In genomic region chr19:16070366-16070990, GRCh38 we compare ENCODE assay signal across 2 cellular contexts.
TF ChIP-seq lines count a peak whose summit lies in the region.

No MANE protein-coding gene starts in this region.

TF ChIP-seq in K562, 482 proteins besides CTCF, POLR2A, EP300 and RAD21 (continued from another document and continues in another):
- 0 out of 2 replicates have a peak, but pooled peaks have one; percentile 39 for TF ChIP-seq TEAD4 (IDR thresholded peaks at IDR 0.05; ENCODE audit: low read length)
- no peak for TF ChIP-seq TEAD4 (CRISPR knock-in tag; IDR thresholded peaks at IDR 0.05; ENCODE audit: borderline replicate concordance)
- no peak for TF ChIP-seq ESRRA (IDR thresholded peaks at IDR 0.05; ENCODE audit: borderline replicate concordance, low read depth)
- no peak for TF ChIP-seq ZNF174 (CRISPR knock-in tag; IDR thresholded peaks at IDR 0.05)
- peak; percentile 72 for TF ChIP-seq NFIC (IDR thresholded peaks at IDR 0.05)
- TF ChIP-seq, protein P1, sequence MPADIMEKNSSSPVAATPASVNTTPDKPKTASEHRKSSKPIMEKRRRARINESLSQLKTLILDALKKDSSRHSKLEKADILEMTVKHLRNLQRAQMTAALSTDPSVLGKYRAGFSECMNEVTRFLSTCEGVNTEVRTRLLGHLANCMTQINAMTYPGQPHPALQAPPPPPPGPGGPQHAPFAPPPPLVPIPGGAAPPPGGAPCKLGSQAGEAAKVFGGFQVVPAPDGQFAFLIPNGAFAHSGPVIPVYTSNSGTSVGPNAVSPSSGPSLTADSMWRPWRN (IDR thresholded peaks at IDR 0.05; ENCODE audit: low read depth): no peak
- no peak for TF ChIP-seq CHD2 (IDR thresholded peaks at IDR 0.05; ENCODE audit: low read depth, low read length)
- no peak for TF ChIP-seq ZNF311 (CRISPR knock-in tag; IDR thresholded peaks at IDR 0.05)
- no peak for TF ChIP-seq ZNF445 (CRISPR knock-in tag; IDR thresholded peaks at IDR 0.05; ENCODE audit: low read depth)
- 0 out of 2 replicates have a peak, but pooled peaks have one; percentile 8 for TF ChIP-seq JUN (IDR thresholded peaks at IDR 0.05; ENCODE audit: borderline replicate concordance, low read depth, low read length)
- TF ChIP-seq JUN (CRISPR knock-in tag; IDR thresholded peaks at IDR 0.05; ENCODE audit: borderline replicate concordance): no peak
- TF ChIP-seq L3MBTL2 (IDR thresholded peaks at IDR 0.05): no peak
- TF ChIP-seq CBFA2T3 (IDR thresholded peaks at IDR 0.05): peak; percentile 75
- no peak for TF ChIP-seq NRF1 (conservative IDR thresholded peaks at IDR 0.05 in 1 of 2, IDR thresholded peaks at IDR 0.05 in 1 of 2)
- no peak for TF ChIP-seq CAMTA2 (CRISPR knock-in tag; conservative IDR thresholded peaks at IDR 0.05)
- TF ChIP-seq ZBTB33 (CRISPR knock-in tag; IDR thresholded peaks at IDR 0.05): no peak
- no peak for TF ChIP-seq NUFIP1 (IDR thresholded peaks at IDR 0.05; ENCODE audit: partially characterized antibody)
- TF ChIP-seq, protein P2, sequence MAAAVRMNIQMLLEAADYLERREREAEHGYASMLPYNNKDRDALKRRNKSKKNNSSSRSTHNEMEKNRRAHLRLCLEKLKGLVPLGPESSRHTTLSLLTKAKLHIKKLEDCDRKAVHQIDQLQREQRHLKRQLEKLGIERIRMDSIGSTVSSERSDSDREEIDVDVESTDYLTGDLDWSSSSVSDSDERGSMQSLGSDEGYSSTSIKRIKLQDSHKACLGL (CRISPR knock-in tag; IDR thresholded peaks at IDR 0.05; ENCODE audit: borderline replicate concordance, poor library complexity, severe bottlenecking): no peak
- TF ChIP-seq HNRNPLL (IDR thresholded peaks at IDR 0.05; ENCODE audit: low read depth, low read length, poor library complexity, severe bottlenecking): no peak
- no peak for TF ChIP-seq ZBTB12 (CRISPR knock-in tag; IDR thresholded peaks at IDR 0.05)
- TF ChIP-seq, protein P3, sequence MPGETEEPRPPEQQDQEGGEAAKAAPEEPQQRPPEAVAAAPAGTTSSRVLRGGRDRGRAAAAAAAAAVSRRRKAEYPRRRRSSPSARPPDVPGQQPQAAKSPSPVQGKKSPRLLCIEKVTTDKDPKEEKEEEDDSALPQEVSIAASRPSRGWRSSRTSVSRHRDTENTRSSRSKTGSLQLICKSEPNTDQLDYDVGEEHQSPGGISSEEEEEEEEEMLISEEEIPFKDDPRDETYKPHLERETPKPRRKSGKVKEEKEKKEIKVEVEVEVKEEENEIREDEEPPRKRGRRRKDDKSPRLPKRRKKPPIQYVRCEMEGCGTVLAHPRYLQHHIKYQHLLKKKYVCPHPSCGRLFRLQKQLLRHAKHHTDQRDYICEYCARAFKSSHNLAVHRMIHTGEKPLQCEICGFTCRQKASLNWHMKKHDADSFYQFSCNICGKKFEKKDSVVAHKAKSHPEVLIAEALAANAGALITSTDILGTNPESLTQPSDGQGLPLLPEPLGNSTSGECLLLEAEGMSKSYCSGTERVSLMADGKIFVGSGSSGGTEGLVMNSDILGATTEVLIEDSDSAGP (CRISPR knock-in tag; IDR thresholded peaks at IDR 0.05): no peak
- TF ChIP-seq BACH1 (tag; IDR thresholded peaks at IDR 0.05): no peak
- peak; percentile 39; the same call in 1 of the 2 replicates for TF ChIP-seq ZNF589 (CRISPR knock-in tag; IDR thresholded peaks at IDR 0.05; ENCODE audit: low read depth)
- TF ChIP-seq, protein P4, sequence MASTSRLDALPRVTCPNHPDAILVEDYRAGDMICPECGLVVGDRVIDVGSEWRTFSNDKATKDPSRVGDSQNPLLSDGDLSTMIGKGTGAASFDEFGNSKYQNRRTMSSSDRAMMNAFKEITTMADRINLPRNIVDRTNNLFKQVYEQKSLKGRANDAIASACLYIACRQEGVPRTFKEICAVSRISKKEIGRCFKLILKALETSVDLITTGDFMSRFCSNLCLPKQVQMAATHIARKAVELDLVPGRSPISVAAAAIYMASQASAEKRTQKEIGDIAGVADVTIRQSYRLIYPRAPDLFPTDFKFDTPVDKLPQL (IDR thresholded peaks at IDR 0.05; ENCODE audit: extremely low read depth, insufficient read length): no peak
- no peak for TF ChIP-seq NR3C1 (CRISPR knock-in tag; IDR thresholded peaks at IDR 0.05)
- TF ChIP-seq, protein P5, sequence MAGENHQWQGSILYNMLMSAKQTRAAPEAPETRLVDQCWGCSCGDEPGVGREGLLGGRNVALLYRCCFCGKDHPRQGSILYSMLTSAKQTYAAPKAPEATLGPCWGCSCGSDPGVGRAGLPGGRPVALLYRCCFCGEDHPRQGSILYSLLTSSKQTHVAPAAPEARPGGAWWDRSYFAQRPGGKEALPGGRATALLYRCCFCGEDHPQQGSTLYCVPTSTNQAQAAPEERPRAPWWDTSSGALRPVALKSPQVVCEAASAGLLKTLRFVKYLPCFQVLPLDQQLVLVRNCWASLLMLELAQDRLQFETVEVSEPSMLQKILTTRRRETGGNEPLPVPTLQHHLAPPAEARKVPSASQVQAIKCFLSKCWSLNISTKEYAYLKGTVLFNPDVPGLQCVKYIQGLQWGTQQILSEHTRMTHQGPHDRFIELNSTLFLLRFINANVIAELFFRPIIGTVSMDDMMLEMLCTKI (IDR thresholded peaks at IDR 0.05; ENCODE audit: partially characterized antibody): no peak

TF ChIP-seq in SK-N-SH treated with all-trans-retinoic acid at 6 μM for 48 hours, 23 proteins besides CTCF, POLR2A, EP300 and RAD21 (continued from another document):
- no peak for TF ChIP-seq ZFP30 (CRISPR knock-in tag; IDR thresholded peaks at IDR 0.05)
- TF ChIP-seq CSDC2 (CRISPR knock-in tag; IDR thresholded peaks at IDR 0.05): no peak
- no peak for TF ChIP-seq RARB (CRISPR knock-in tag; IDR thresholded peaks at IDR 0.05)
- no peak for TF ChIP-seq TSHZ2 (CRISPR knock-in tag; IDR thresholded peaks at IDR 0.05)
- no peak for TF ChIP-seq TOX (CRISPR knock-in tag; IDR thresholded peaks at IDR 0.05; ENCODE audit: borderline replicate concordance)
- no peak for TF ChIP-seq ZFP3 (CRISPR knock-in tag; IDR thresholded peaks at IDR 0.05)
- TF ChIP-seq POU6F1 (CRISPR knock-in tag; IDR thresholded peaks at IDR 0.05; ENCODE audit: borderline replicate concordance, low read depth): no peak
- TF ChIP-seq BACH2 (CRISPR knock-in tag; IDR thresholded peaks at IDR 0.05; ENCODE audit: borderline replicate concordance): no peak
- TF ChIP-seq OSR1 (CRISPR knock-in tag; IDR thresholded peaks at IDR 0.05): no peak
TF ChIP-seq in SK-N-SH treated with all-trans-retinoic acid at 6 μM for 48 hours: peak in this region for 0.
